ENCODE assay signal across 8 cellular contexts in the genomic region with DNA sequence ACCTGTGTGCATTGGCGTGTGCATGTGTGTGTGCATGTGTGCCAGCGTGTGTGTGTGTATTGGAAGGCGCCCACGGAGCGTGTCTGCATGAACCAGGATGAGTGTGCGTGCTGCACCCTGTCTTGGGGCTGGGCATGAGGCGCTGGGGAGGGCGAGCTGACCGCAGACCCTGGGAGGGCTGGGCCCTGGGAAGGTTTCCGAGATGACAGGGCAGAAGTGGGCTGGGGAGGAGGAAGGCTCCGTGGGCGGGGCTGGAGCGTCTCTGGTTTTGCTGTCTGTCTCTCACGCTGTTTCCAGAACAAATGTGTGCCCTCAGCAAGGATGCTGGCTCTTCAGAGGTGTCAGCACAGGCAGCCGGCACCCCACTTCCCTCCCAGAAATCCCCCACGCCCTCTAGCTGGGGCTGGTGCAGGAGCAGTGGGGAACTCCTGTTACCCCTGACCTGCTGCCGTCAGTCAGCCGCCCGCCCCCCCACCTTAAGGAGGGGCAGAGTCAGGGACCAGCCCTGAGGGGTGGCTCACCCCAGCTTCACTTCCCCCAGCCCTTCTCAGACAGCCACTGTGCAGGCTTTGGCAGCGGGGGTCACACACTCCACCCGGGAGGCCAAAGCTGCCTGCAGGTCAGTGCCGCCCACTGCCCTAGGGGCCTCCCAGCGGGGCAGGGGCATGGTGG. TPM values are rescaled to one million over a fixed set of nuclear protein-coding genes. Genes with fewer than 3 reads are reported as not detected.
A peak's percentile ranks its signal among the peaks of the same experiment; 100 is the strongest.
DNase-seq lines count a peak whose midpoint lies in the region; ATAC-seq and TF ChIP-seq lines count a peak whose summit lies in the region.

Gene GPR35, plus strand, starts transcription at position 531 of the 672 bp plus-strand sequence. CDS start 4,473 bp downstream, outside the sequence.

- ATAC-seq in GM21360 (IDR thresholded peaks at IDR 0.05; ENCODE audit: unreplicated experiment): peak; percentile 31
- ATAC-seq in T-helper 17 cell: peak; percentile 88
- ATAC-seq in lower lobe of right lung: peak; percentile 41 to 66
- ATAC-seq in GM18517 (IDR thresholded peaks at IDR 0.05; ENCODE audit: unreplicated experiment): no peak
- ATAC-seq in HG03378 (IDR thresholded peaks at IDR 0.05; ENCODE audit: unreplicated experiment): no peak

- H3K4me3 ChIP-seq in lower lobe of right lung: no peak within 1 kb of the TSS

- no peaks in the 10 kb centered on the region for H3K27me3 ChIP-seq in lower lobe of right lung (ENCODE audit: low read depth)

- H3K36me3 ChIP-seq in lower lobe of right lung: no peaks in the 10 kb centered on the region

- peaks cover 39% of the 10 kb centered on the region for H3K4me1 ChIP-seq in lower lobe of right lung

- peak within 1 kb of the TSS; percentile 88 for H3K27ac Mint-ChIP-seq in T-helper 17 cell
- peak within 1 kb of the TSS; percentile 75 for H3K27ac Mint-ChIP-seq in activated naive CD8-positive, alpha-beta T cell

- DNase-seq in T-helper 17 cell: peak; percentile 67 to 87 (median 67)
- peak; percentile 80 for DNase-seq in lower lobe of right lung
- DNase-seq in stimulated activated CD8-positive, alpha-beta memory T cell treated with anti-CD3 and anti-CD28 coated beads, Interleukin-4, amount 100 ng/mL, for 4 hours (ENCODE audit: low read depth in 2 of 2, low spot score in 1 of 2): peak; percentile 37 to 75
- DNase-seq in NCI-H748 treated with DMSO at 0.1 percent for 48 hours (lab: John Stamatoyannopoulos, UW): no peak

- peak within 1 kb of the TSS; percentile 47 for H3K27ac ChIP-seq in lower lobe of right lung

- no peaks in the 10 kb centered on the region for H3K36me3 Mint-ChIP-seq in T-helper 17 cell (ENCODE audit: low read depth)
- peaks cover 3% of the 10 kb centered on the region for H3K36me3 Mint-ChIP-seq in activated naive CD8-positive, alpha-beta T cell

- peaks cover 21% of the 10 kb centered on the region for H3K4me1 Mint-ChIP-seq in T-helper 17 cell
- peaks cover 46% of the 10 kb centered on the region for H3K4me1 Mint-ChIP-seq in activated naive CD8-positive, alpha-beta T cell (ENCODE audit: low read depth)

- H3K9me3 ChIP-seq in T-helper 17 cell (ENCODE audit: control insufficient read depth, low read length, poor library complexity, severe bottlenecking): no peaks in the 10 kb centered on the region
- H3K9me3 ChIP-seq in lower lobe of right lung: no peaks in the 10 kb centered on the region

- H3K9me3 Mint-ChIP-seq in activated naive CD8-positive, alpha-beta T cell (ENCODE audit: low read depth): no peaks in the 10 kb centered on the region

- no peak for TF ChIP-seq CTCF in lower lobe of right lung (IDR thresholded peaks at IDR 0.05)

- intact Hi-C loops in lower lobe of right lung (cut with DNase I): no loop called here

- H3K4me3 Mint-ChIP-seq in T-helper 17 cell: peak within 1 kb of the TSS; percentile 66
- peak within 1 kb of the TSS; percentile 57 for H3K4me3 Mint-ChIP-seq in activated naive CD8-positive, alpha-beta T cell

- H3K27me3 Mint-ChIP-seq in T-helper 17 cell: no peaks in the 10 kb centered on the region
- no peaks in the 10 kb centered on the region for H3K27me3 Mint-ChIP-seq in activated naive CD8-positive, alpha-beta T cell

RNA-seq across cellular contexts. Expression of gene GPR35, which starts in this region (rescaled TPM):
- total RNA-seq in T-helper 17 cell (10 to 100 TPM in 1 of 2 donors, 1 to 10 TPM in 1; 5.4 to 14.4 TPM), lower lobe of right lung (4.7 TPM)

Comparison
In these comparisons a context has a peak if more than half of its experiments do, and no peak if none do; other contexts are left out.
1. ATAC-seq: peak in GM21360 (single experiment), T-helper 17 cell (single experiment) and lower lobe of right lung (2 of 2); none in GM18517 (single experiment) and HG03378 (single experiment).